In the genomic region with DNA sequence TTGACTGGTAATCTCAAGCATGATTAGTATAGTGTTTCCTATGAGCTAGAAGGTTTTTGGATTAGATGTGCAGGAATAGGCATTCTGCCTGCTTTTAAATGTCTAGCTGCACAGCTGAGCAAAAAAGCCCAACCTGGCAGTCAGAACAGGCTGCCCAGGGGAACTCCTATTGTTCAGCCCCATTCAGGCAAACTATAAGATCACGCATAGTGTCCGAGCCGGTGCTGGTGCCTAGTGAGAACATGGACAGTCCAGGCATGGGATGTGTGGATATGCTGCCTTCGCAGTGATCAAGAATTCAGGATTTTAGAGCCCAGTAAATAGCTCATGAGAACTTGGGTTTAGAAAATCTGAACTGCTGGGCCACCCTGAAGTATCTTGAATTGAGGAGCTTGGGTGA, we compare ENCODE assay signal across 29 cellular contexts.
"Had no signal": no experiment of that assay in that cellular context is flagged by ENCODE, and none has a peak within 500 bp of the region (broad histone marks: within the 10 kb centered on the region; RNA-seq: fewer than 3 reads in every experiment).

No MANE protein-coding gene starts in this region.

- FAIRE-seq: colon, endometrium, endothelial cell of umbilical vein, frontal cortex had no signal

- H3K9me3 ChIP-seq: colonic mucosa, esophagus muscularis mucosa, esophagus squamous epithelium, gastrocnemius medialis, gastroesophageal sphincter had no signal

- DNase-seq: colonic mucosa; cortex of kidney; dermis blood vessel endothelial cell; dorsolateral prefrontal cortex; effector CD4-positive, alpha-beta T cell; effector CD8-positive, alpha-beta T cell; effector memory CD4-positive, alpha-beta T cell; effector memory CD8-positive, alpha-beta T cell; endodermal cell; erythroblast; esophagus squamous epithelium; foreskin fibroblast; foreskin keratinocyte; foreskin melanocyte; gastrocnemius medialis; glutamatergic neuron; head of caudate nucleus; heart left ventricle; heart right ventricle had no signal

- ATAC-seq: effector memory CD8-positive, alpha-beta T cell; esophagus mucosa; foreskin keratinocyte; gastrocnemius medialis; gastroesophageal sphincter; heart left ventricle; heart right ventricle had no signal

- H3K4me3 ChIP-seq: colonic mucosa, coronary artery, dorsolateral prefrontal cortex, esophagus muscularis mucosa, esophagus squamous epithelium, gastrocnemius medialis, gastroesophageal sphincter, heart left ventricle, heart right ventricle had no signal

- H3K36me3 ChIP-seq: colonic mucosa, esophagus muscularis mucosa, gastroesophageal sphincter, heart left ventricle, heart right ventricle had no signal

- H3K27me3 ChIP-seq: colonic mucosa, dorsolateral prefrontal cortex, esophagus muscularis mucosa, esophagus squamous epithelium, foreskin keratinocyte, gastrocnemius medialis, gastroesophageal sphincter, heart left ventricle, heart right ventricle had no signal

- H3K4me3 Mint-ChIP-seq: dendritic cell treated with granulocyte-macrophage colony-stimulating factor and Interleukin-4, amounts not matched to agents 40 ng/mL and 50 ng/mL, for 4 days; effector memory CD8-positive, alpha-beta T cell; endodermal cell had no signal

- H3K27me3 Mint-ChIP-seq: dendritic cell treated with granulocyte-macrophage colony-stimulating factor and Interleukin-4, amounts not matched to agents 40 ng/mL and 50 ng/mL, for 4 days; effector memory CD8-positive, alpha-beta T cell had no signal

- H3K4me1 ChIP-seq: colonic mucosa, esophagus muscularis mucosa, gastrocnemius medialis, gastroesophageal sphincter had no signal

- H3K27ac ChIP-seq: colonic mucosa, coronary artery, dorsolateral prefrontal cortex, epithelial cell of prostate, esophagus muscularis mucosa, esophagus squamous epithelium, foreskin keratinocyte, gastrocnemius medialis, gastroesophageal sphincter, heart left ventricle, heart right ventricle had no signal

- H3K27ac Mint-ChIP-seq: dendritic cell treated with granulocyte-macrophage colony-stimulating factor and Interleukin-4, amounts not matched to agents 40 ng/mL and 50 ng/mL, for 4 days; effector memory CD8-positive, alpha-beta T cell; endodermal cell had no signal

- H3K9me3 Mint-ChIP-seq: dendritic cell treated with granulocyte-macrophage colony-stimulating factor and Interleukin-4, amounts not matched to agents 40 ng/mL and 50 ng/mL, for 4 days; effector memory CD8-positive, alpha-beta T cell; endodermal cell had no signal
